ENCODE assay signal across 15 cellular contexts in the genomic region with DNA sequence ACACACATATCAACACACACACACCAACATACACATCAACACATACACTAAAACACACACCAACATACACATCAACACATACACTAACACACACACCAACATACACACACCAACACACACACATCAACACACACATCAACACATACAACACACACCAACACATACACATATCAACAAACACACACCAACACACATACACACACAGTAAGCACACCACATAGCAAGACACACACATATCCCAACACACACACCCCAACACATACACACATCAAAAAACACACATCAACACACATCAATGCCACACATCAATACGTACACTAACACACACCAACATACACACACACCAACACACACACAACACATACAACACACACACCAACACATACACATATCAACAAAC. TPM values are rescaled to one million over a fixed set of nuclear protein-coding genes. Genes with fewer than 3 reads are reported as not detected.
DNase-seq lines count a peak whose midpoint lies in the region; ATAC-seq, FAIRE-seq and TF ChIP-seq lines count a peak whose summit lies in the region.
"Had no signal": no experiment of that assay in that cellular context is flagged by ENCODE, and none has a peak within 500 bp of the region (broad histone marks: within the 10 kb centered on the region; RNA-seq: fewer than 3 reads in every experiment).

No MANE protein-coding gene starts in this region.

- H2AK5ac ChIP-seq in trophoblast cell (ENCODE audit: low read length) = no peak overlapping the region

- H3K4me1 ChIP-seq in HEK293 (ENCODE audit: control insufficient read depth, insufficient read depth, low read length) (no peaks in the 10 kb centered on the region), trophoblast cell (ENCODE audit: control insufficient read depth in 1 of 2, insufficient read depth in 2 of 2, low read length in 2 of 2) (no peaks in the 10 kb centered on the region)
- H3K4me1 ChIP-seq: BLaER1 treated with 17β-estradiol and CSF1 and Interleukin-3, amounts not matched to agents 10 nM and 100 nM; HAP-1 had no signal

- H3K79me2 ChIP-seq in trophoblast cell (ENCODE audit: control insufficient read depth, insufficient read depth, low read length, poor library complexity) = no peaks in the 10 kb centered on the region

- DNase-seq in GM12891 (ENCODE audit: insufficient read length, low spot score) (no peak), bronchial epithelial cell (ENCODE audit: low read depth) (no peak), trophoblast cell (no peak), Ammon's horn (ENCODE audit: low spot score) (no peak), DMS114 treated with DMSO at 0.1 percent for 48 hours (lab: John Stamatoyannopoulos, UW; ENCODE audit: unreplicated experiment) (no peak)
- DNase-seq: 8988T; CD8-positive, alpha-beta T cell; COR-L47; DMS 273 treated with DMSO at 0.1 percent for 48 hours; KG1 had no signal

- H3K36me3 ChIP-seq in HEK293 (ENCODE audit: control insufficient read depth in 2 of 2, insufficient read depth in 1 of 2, low read length in 2 of 2) (no peaks in the 10 kb centered on the region), bronchial epithelial cell (ENCODE audit: control insufficient read depth, insufficient read depth, low read length) (no peaks in the 10 kb centered on the region), trophoblast cell (ENCODE audit: control insufficient read depth in 1 of 2, insufficient read depth in 2 of 2, low read length in 2 of 2) (no peaks in the 10 kb centered on the region)
- H3K36me3 ChIP-seq: BLaER1 treated with 17β-estradiol and CSF1 and Interleukin-3, amounts not matched to agents 10 nM and 100 nM; HAP-1 had no signal

- TF ChIP-seq CTCF in HEK293 (tag by site-specific recombination; IDR thresholded peaks at IDR 0.05) = no peak
- no peak for TF ChIP-seq CTCF in bronchial epithelial cell (IDR thresholded peaks at IDR 0.05; ENCODE audit: insufficient read depth, low read length, severe bottlenecking)

- H3K4me3 ChIP-seq in HEK293 (ENCODE audit: low read depth, low read length) (no peak overlapping the region), bronchial epithelial cell (ENCODE audit: low read depth, low read length) (no peak overlapping the region), trophoblast cell (ENCODE audit: low read depth, low read length) (no peak overlapping the region)
- H3K4me3 ChIP-seq: BLaER1 treated with 17β-estradiol and CSF1 and Interleukin-3, amounts not matched to agents 10 nM and 100 nM; HAP-1 had no signal

- CTCF ChIA-PET in HEK293 (lab: Yijun Ruan, JAX) = no interaction called here

- H3K27ac ChIP-seq in HEK293 (ENCODE audit: extremely low read depth, low read depth, low read length) (no peak overlapping the region), trophoblast cell (ENCODE audit: low read depth, low read length) (no peak overlapping the region)
- H3K27ac ChIP-seq: BLaER1 treated with 17β-estradiol and CSF1 and Interleukin-3, amounts not matched to agents 10 nM and 100 nM had no signal

- H4K12ac ChIP-seq in trophoblast cell (ENCODE audit: low read depth, low read length) = no peak overlapping the region

- no peak overlapping the region for H4K8ac ChIP-seq in trophoblast cell (ENCODE audit: low read depth, low read length)

- H2BK120ac ChIP-seq in trophoblast cell (ENCODE audit: insufficient read depth, low read length, poor library complexity) = no peak overlapping the region

- no peak overlapping the region for H2AFZ ChIP-seq in trophoblast cell (ENCODE audit: insufficient read depth, low read length, poor library complexity)

- no peak overlapping the region for H3K4me2 ChIP-seq in trophoblast cell (ENCODE audit: low read length)
- H3K4me2 ChIP-seq: BLaER1 treated with 17β-estradiol and CSF1 and Interleukin-3, amounts not matched to agents 10 nM and 100 nM had no signal

- TF ChIP-seq POLR2A in GM12891 (IDR thresholded peaks at IDR 0.05; ENCODE audit: low read depth, low read length) = no peak

- H4K91ac ChIP-seq in trophoblast cell (ENCODE audit: low read depth, low read length) = no peak overlapping the region

- H3K4ac ChIP-seq in trophoblast cell (ENCODE audit: low read depth, low read length) = no peak overlapping the region

- no peak for ATAC-seq in GM21528 (IDR thresholded peaks at IDR 0.05; ENCODE audit: low FRiP score, unreplicated experiment)
- ATAC-seq: CD8-positive, alpha-beta T cell had no signal

- H3K9me3 ChIP-seq in HEK293 (ENCODE audit: control insufficient read depth, insufficient read depth, low read depth, low read length) (no peaks in the 10 kb centered on the region), trophoblast cell (ENCODE audit: insufficient read depth, low read depth, low read length) (peaks cover 3% of the 10 kb centered on the region)
- H3K9me3 ChIP-seq: BLaER1 treated with 17β-estradiol and CSF1 and Interleukin-3, amounts not matched to agents 10 nM and 100 nM; HAP-1 had no signal

- no peak overlapping the region for H3K18ac ChIP-seq in trophoblast cell (ENCODE audit: low read length)

- POLR2A ChIA-PET in HEK293 (lab: Yijun Ruan, JAX) = no interaction called here

- FAIRE-seq in GM12891 (lab: Jason Lieb, UNC) (peak; percentile 77), bronchial epithelial cell (lab: Jason Lieb, UNC) (peak; percentile 98)
- FAIRE-seq: G401.6 had no signal

- H3K27me3 ChIP-seq in bronchial epithelial cell (ENCODE audit: control insufficient read depth, insufficient read depth, low read length) (no peaks in the 10 kb centered on the region), trophoblast cell (ENCODE audit: insufficient read depth, low read length) (no peaks in the 10 kb centered on the region)
- H3K27me3 ChIP-seq: BLaER1 treated with 17β-estradiol and CSF1 and Interleukin-3, amounts not matched to agents 10 nM and 100 nM had no signal

- no peak overlapping the region for H3K14ac ChIP-seq in trophoblast cell (ENCODE audit: low read length)

- peak overlapping the region; percentile 97 for H3K23ac ChIP-seq in trophoblast cell (ENCODE audit: low read length)

- H2BK12ac ChIP-seq in trophoblast cell (ENCODE audit: low read length) = no peak overlapping the region

- H2BK5ac ChIP-seq in trophoblast cell (ENCODE audit: low read depth, low read length, poor library complexity) = no peak overlapping the region

- WGBS in trophoblast cell (ENCODE audit: extremely low coverage, insufficient coverage, insufficient read length) = 100% methylated on average over 1 of the region's 1 CpG

- no peaks in the 10 kb centered on the region for H3K79me1 ChIP-seq in trophoblast cell (ENCODE audit: low read length)

- H3K9ac ChIP-seq in trophoblast cell (ENCODE audit: low read length) = no peak overlapping the region
- H3K9ac ChIP-seq: BLaER1 treated with 17β-estradiol and CSF1 and Interleukin-3, amounts not matched to agents 10 nM and 100 nM had no signal

TF ChIP-seq in GM12891, 5 proteins besides CTCF, POLR2A, EP300 and RAD21:
- TF ChIP-seq POU2F2 (IDR thresholded peaks at IDR 0.05; ENCODE audit: low read depth, low read length) = no peak
- no peak for TF ChIP-seq TAF1 (IDR thresholded peaks at IDR 0.05; ENCODE audit: low read depth, low read length)
- TF ChIP-seq PAX5 (IDR thresholded peaks at IDR 0.05; ENCODE audit: insufficient read depth, low read length, severe bottlenecking) = no peak
- TF ChIP-seq POLR2AphosphoS5 (IDR thresholded peaks at IDR 0.05; ENCODE audit: low read depth, low read length) = no peak
- TF ChIP-seq SPI1 (IDR thresholded peaks at IDR 0.05; ENCODE audit: low read depth, low read length) = no peak

TF ChIP-seq in HEK293, 187 proteins besides CTCF, POLR2A, EP300 and RAD21:
- TF ChIP-seq, protein P1, sequence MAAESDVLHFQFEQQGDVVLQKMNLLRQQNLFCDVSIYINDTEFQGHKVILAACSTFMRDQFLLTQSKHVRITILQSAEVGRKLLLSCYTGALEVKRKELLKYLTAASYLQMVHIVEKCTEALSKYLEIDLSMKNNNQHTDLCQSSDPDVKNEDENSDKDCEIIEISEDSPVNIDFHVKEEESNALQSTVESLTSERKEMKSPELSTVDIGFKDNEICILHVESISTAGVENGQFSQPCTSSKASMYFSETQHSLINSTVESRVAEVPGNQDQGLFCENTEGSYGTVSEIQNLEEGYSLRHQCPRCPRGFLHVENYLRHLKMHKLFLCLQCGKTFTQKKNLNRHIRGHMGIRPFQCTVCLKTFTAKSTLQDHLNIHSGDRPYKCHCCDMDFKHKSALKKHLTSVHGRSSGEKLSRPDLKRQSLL (tag by site-specific recombination; IDR thresholded peaks at IDR 0.05) = no peak
- TF ChIP-seq ZNF785 (tag by site-specific recombination; IDR thresholded peaks at IDR 0.05) (0 out of 2 replicates have a peak, but pooled peaks have one; percentile 22), HOXA7 (CRISPR knock-in tag; IDR thresholded peaks at IDR 0.05; ENCODE audit: borderline replicate concordance) (no peak), ZNF114 (tag by site-specific recombination; IDR thresholded peaks at IDR 0.05) (0 out of 2 replicates have a peak, but pooled peaks have one; percentile 36), ZSCAN16 (tag by site-specific recombination; IDR thresholded peaks at IDR 0.05) (no peak), ZNF776 (tag by site-specific recombination; IDR thresholded peaks at IDR 0.05; ENCODE audit: borderline replicate concordance) (no peak), ZNF221 (tag by site-specific recombination; IDR thresholded peaks at IDR 0.05; ENCODE audit: borderline replicate concordance) (no peak), OVOL3 (tag by site-specific recombination; IDR thresholded peaks at IDR 0.05) (no peak)
- TF ChIP-seq, protein P2, sequence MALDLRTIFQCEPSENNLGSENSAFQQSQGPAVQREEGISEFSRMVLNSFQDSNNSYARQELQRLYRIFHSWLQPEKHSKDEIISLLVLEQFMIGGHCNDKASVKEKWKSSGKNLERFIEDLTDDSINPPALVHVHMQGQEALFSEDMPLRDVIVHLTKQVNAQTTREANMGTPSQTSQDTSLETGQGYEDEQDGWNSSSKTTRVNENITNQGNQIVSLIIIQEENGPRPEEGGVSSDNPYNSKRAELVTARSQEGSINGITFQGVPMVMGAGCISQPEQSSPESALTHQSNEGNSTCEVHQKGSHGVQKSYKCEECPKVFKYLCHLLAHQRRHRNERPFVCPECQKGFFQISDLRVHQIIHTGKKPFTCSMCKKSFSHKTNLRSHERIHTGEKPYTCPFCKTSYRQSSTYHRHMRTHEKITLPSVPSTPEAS (tag by site-specific recombination; IDR thresholded peaks at IDR 0.05) = peak; percentile 74

RNA-seq across cellular contexts. Expression of a gene that starts 40.9 kb away (rescaled TPM):
- 8.2 TPM for polyA plus RNA-seq in GM12891 (2012; ENCODE audit: low read depth, missing spikeins)
- total RNA-seq in bronchial epithelial cell = 4.7 and 8.3 TPM in 2 replicates
- 14.5 and 15.1 TPM in 2 replicates for polyA plus RNA-seq in trophoblast cell (2013)
